17 cellular contexts compared by ENCODE assay signal in the genomic region with DNA sequence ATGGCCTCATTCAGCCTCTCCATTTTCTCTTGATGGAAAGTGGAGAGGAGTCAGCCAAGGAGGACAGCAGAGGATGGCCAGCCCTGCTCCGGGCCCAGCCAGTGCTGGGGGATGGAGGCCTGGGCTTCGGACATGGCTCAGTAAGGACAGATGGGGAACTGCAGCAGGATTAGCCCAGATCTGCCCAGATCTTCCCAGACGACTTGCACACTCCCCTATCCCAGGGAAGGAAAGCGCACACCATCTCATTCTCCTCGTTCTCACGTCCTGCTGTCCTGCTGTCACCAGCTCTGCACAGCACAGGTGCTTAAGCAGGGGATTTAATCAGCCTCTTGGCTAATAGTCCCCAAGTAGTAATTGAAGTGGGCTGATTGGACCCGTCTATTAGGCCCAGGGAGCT.
DNase-seq lines count a peak whose midpoint lies in the region; ATAC-seq and TF ChIP-seq lines count a peak whose summit lies in the region.
"Had no signal": no experiment of that assay in that cellular context is flagged by ENCODE, and none has a peak within 500 bp of the region (broad histone marks: within the 10 kb centered on the region; RNA-seq: fewer than 3 reads in every experiment).

No MANE protein-coding gene starts in this region.

- H3K9me3 ChIP-seq in BLaER1 treated with 17β-estradiol and CSF1 and Interleukin-3, amounts not matched to agents 10 nM and 100 nM (replicated peaks in 1 of 11) = peaks cover 0 to 5% (median 0%) of the 10 kb centered on the region in 11 experiments; a peak in 1 of 22 replicates

- H4K20me1 ChIP-seq in BLaER1 treated with 17β-estradiol and CSF1 and Interleukin-3, amounts not matched to agents 10 nM and 100 nM = no peaks in the 10 kb centered on the region

- no peak overlapping the region for H3K4me3 ChIP-seq in BLaER1 treated with 17β-estradiol and CSF1 and Interleukin-3, amounts not matched to agents 10 nM and 100 nM

- peak overlapping the region in 6 of 11 experiments; percentile 16 to 51 (median 28); a peak in 10 of 22 replicates for H3K27ac ChIP-seq in BLaER1 treated with 17β-estradiol and CSF1 and Interleukin-3, amounts not matched to agents 10 nM and 100 nM

- peaks cover 10% of the 10 kb centered on the region for H3K27me3 Mint-ChIP-seq in glutamatergic neuron (ENCODE audit: unreplicated experiment)
- H3K27me3 Mint-ChIP-seq in stimulated activated naive CD8-positive, alpha-beta T cell treated with anti-CD3 and anti-CD28 coated beads, Interleukin-15, amount 100 ng/mL, for 72 hours = no peaks in the 10 kb centered on the region

- peaks cover 11% of the 10 kb centered on the region for H3K9me3 Mint-ChIP-seq in glutamatergic neuron (ENCODE audit: unreplicated experiment)
- no peaks in the 10 kb centered on the region for H3K9me3 Mint-ChIP-seq in stimulated activated naive CD8-positive, alpha-beta T cell treated with anti-CD3 and anti-CD28 coated beads, Interleukin-15, amount 100 ng/mL, for 72 hours
- H3K9me3 Mint-ChIP-seq: CD8-positive, alpha-beta T cell; IgD-negative memory B cell had no signal

- no peak overlapping the region for H3K9ac ChIP-seq in BLaER1 treated with 17β-estradiol and CSF1 and Interleukin-3, amounts not matched to agents 10 nM and 100 nM

- H3K4me2 ChIP-seq in BLaER1 treated with 17β-estradiol and CSF1 and Interleukin-3, amounts not matched to agents 10 nM and 100 nM = peak overlapping the region; percentile 71 to 91 (median 81)

- peaks cover 48 to 73% (median 62%) of the 10 kb centered on the region in 10 experiments for H3K4me1 ChIP-seq in BLaER1 treated with 17β-estradiol and CSF1 and Interleukin-3, amounts not matched to agents 10 nM and 100 nM

- no peaks in the 10 kb centered on the region for H3K36me3 Mint-ChIP-seq in glutamatergic neuron (ENCODE audit: unreplicated experiment)
- H3K36me3 Mint-ChIP-seq: CD8-positive, alpha-beta T cell had no signal

- H3K27me3 ChIP-seq in BLaER1 treated with 17β-estradiol and CSF1 and Interleukin-3, amounts not matched to agents 10 nM and 100 nM = no peaks in the 10 kb centered on the region

- no peak for ATAC-seq in stimulated activated naive CD8-positive, alpha-beta T cell treated with anti-CD3 and anti-CD28 coated beads, Interleukin-15, amount 100 ng/mL, for 72 hours
- no peak for ATAC-seq in GM21526 (IDR thresholded peaks at IDR 0.05; ENCODE audit: low FRiP score, unreplicated experiment)
- ATAC-seq: CD8-positive, alpha-beta T cell had no signal

- TF ChIP-seq CTCF in glutamatergic neuron (IDR thresholded peaks at IDR 0.05; ENCODE audit: partially characterized antibody, unreplicated experiment) = no peak

- peak overlapping the region; percentile 47 for H3K4me3 Mint-ChIP-seq in glutamatergic neuron (ENCODE audit: unreplicated experiment)
- no peak overlapping the region for H3K4me3 Mint-ChIP-seq in stimulated activated naive CD8-positive, alpha-beta T cell treated with anti-CD3 and anti-CD28 coated beads, Interleukin-15, amount 100 ng/mL, for 72 hours
- H3K4me3 Mint-ChIP-seq: CD8-positive, alpha-beta T cell; IgD-negative memory B cell had no signal

- peaks cover 33% of the 10 kb centered on the region for H3K4me1 Mint-ChIP-seq in glutamatergic neuron (ENCODE audit: low read depth, unreplicated experiment)
- H3K4me1 Mint-ChIP-seq in stimulated activated naive CD8-positive, alpha-beta T cell treated with anti-CD3 and anti-CD28 coated beads, Interleukin-15, amount 100 ng/mL, for 72 hours = peaks cover 14% of the 10 kb centered on the region
- H3K4me1 Mint-ChIP-seq: IgD-negative memory B cell had no signal

- DNase-seq in DMS 273 (lab: John Stamatoyannopoulos, UW; ENCODE audit: unreplicated experiment) (peak; percentile 42), NCI-H82 (lab: John Stamatoyannopoulos, UW) (peak; percentile 100), glutamatergic neuron (no peak), hippocampal formation (lab: John Stamatoyannopoulos, UW) (no peak), retina (no peak)
- no peak for DNase-seq in stimulated activated naive CD8-positive, alpha-beta T cell treated with anti-CD3 and anti-CD28 coated beads, Interleukin-15, amount 100 ng/mL, for 72 hours
- DNase-seq: ACHN; C1 segment of cervical spinal cord; CD8-positive, alpha-beta T cell; DND-41; MV-4-11; NCI-H1930; NCI-H226; Right ventricle myocardium superior had no signal

- H3K36me3 ChIP-seq in BLaER1 treated with 17β-estradiol and CSF1 and Interleukin-3, amounts not matched to agents 10 nM and 100 nM = no peaks in the 10 kb centered on the region

- peak overlapping the region; percentile 85 for H3K27ac Mint-ChIP-seq in glutamatergic neuron (ENCODE audit: unreplicated experiment)
- no peak overlapping the region for H3K27ac Mint-ChIP-seq in stimulated activated naive CD8-positive, alpha-beta T cell treated with anti-CD3 and anti-CD28 coated beads, Interleukin-15, amount 100 ng/mL, for 72 hours
- H3K27ac Mint-ChIP-seq: CD8-positive, alpha-beta T cell; IgD-negative memory B cell had no signal

Comparison
In these comparisons a context has a peak if more than half of its experiments do, and no peak if none do; other contexts are left out.
1. DNase-seq: peak in DMS 273 (single experiment) and NCI-H82 (single experiment); none in glutamatergic neuron (single experiment), hippocampal formation (0 of 2), retina (single experiment) and stimulated activated naive CD8-positive, alpha-beta T cell treated with anti-CD3 and anti-CD28 coated beads, Interleukin-15, amount 100 ng/mL, for 72 hours (0 of 2).